18 cellular contexts compared by ENCODE assay signal in genomic region chr2:233375490-233376314, GRCh38. TPM values are rescaled to one million over a fixed set of nuclear protein-coding genes. Genes with fewer than 3 reads are reported as not detected.
DNase-seq lines count a peak whose midpoint lies in the region; ATAC-seq lines count a peak whose summit lies in the region.
"Had no signal": no experiment of that assay in that cellular context is flagged by ENCODE, and none has a peak within 500 bp of the region (broad histone marks: within the 10 kb centered on the region; RNA-seq: fewer than 3 reads in every experiment).

No MANE protein-coding gene starts in this region.

- no peaks in the 10 kb centered on the region for H3K9me3 Mint-ChIP-seq in CD8-positive, alpha-beta memory T cell
- no peaks in the 10 kb centered on the region for H3K9me3 Mint-ChIP-seq in activated naive CD8-positive, alpha-beta T cell (ENCODE audit: low read depth)
- H3K9me3 Mint-ChIP-seq: activated naive CD8-positive, alpha-beta T cell treated with anti-CD3 and anti-CD28 coated beads, Interleukin-2, amount 10 ng/mL, durations not matched to agents 7 days and 5 days; endodermal cell had no signal

- H3K27ac Mint-ChIP-seq in CD8-positive, alpha-beta memory T cell = peak overlapping the region in 6 of 8 donors; percentile 1 to 88 (median 56)
- peak overlapping the region; percentile 64 for H3K27ac Mint-ChIP-seq in activated naive CD8-positive, alpha-beta T cell
- H3K27ac Mint-ChIP-seq: activated CD8-positive, alpha-beta memory T cell treated with anti-CD3 and anti-CD28 coated beads, Interleukin-2, amount 10 ng/mL, durations not matched to agents 7 days and 5 days; activated naive CD8-positive, alpha-beta T cell treated with anti-CD3 and anti-CD28 coated beads, Interleukin-2, amount 10 ng/mL, durations not matched to agents 7 days and 5 days; endodermal cell had no signal

- ATAC-seq in GM19463 (IDR thresholded peaks at IDR 0.05; ENCODE audit: unreplicated experiment) (peak; percentile 64), HG03108 (IDR thresholded peaks at IDR 0.05; ENCODE audit: unreplicated experiment) (no peak)
- ATAC-seq: activated CD8-positive, alpha-beta memory T cell treated with anti-CD3 and anti-CD28 coated beads, Interleukin-2, amount 10 ng/mL, durations not matched to agents 7 days and 5 days had no signal

- H3K79me1 ChIP-seq in neuronal stem cell (ENCODE audit: low read depth, low read length) = no peaks in the 10 kb centered on the region

- no peak overlapping the region for H2BK12ac ChIP-seq in neuronal stem cell (ENCODE audit: low read length)

- H3K9ac ChIP-seq in neuronal stem cell (ENCODE audit: low read depth, low read length, poor library complexity) = peak overlapping the region; percentile 14
- H3K9ac ChIP-seq: BLaER1 treated with 17β-estradiol and CSF1 and Interleukin-3, amounts not matched to agents 10 nM and 100 nM; GM23248 had no signal

- peaks cover 6% of the 10 kb centered on the region for H3K4me1 ChIP-seq in CD8-positive, alpha-beta memory T cell (ENCODE audit: insufficient read depth, low read length)
- H3K4me1 ChIP-seq in neuronal stem cell (ENCODE audit: control insufficient read depth in 2 of 2, insufficient read depth in 1 of 2, low read depth in 1 of 2, low read length in 2 of 2) = peaks cover 0 to 9% of the 10 kb centered on the region in 2 donors

- H3K4me3 Mint-ChIP-seq in CD8-positive, alpha-beta memory T cell = no peak overlapping the region
- H3K4me3 Mint-ChIP-seq in activated naive CD8-positive, alpha-beta T cell = no peak overlapping the region
- H3K4me3 Mint-ChIP-seq: activated CD8-positive, alpha-beta memory T cell treated with anti-CD3 and anti-CD28 coated beads, Interleukin-2, amount 10 ng/mL, durations not matched to agents 7 days and 5 days; activated naive CD8-positive, alpha-beta T cell treated with anti-CD3 and anti-CD28 coated beads, Interleukin-2, amount 10 ng/mL, durations not matched to agents 7 days and 5 days; endodermal cell had no signal

- H3K4me3 ChIP-seq in CD8-positive, alpha-beta memory T cell (ENCODE audit: low read length) = no peak overlapping the region
- no peak overlapping the region for H3K4me3 ChIP-seq in neuronal stem cell (ENCODE audit: low read length in 2 of 2)
- H3K4me3 ChIP-seq: BLaER1 treated with 17β-estradiol and CSF1 and Interleukin-3, amounts not matched to agents 10 nM and 100 nM; GM23248; ovary; PC-9 had no signal

- POLR2A ChIA-PET in CD8-positive, alpha-beta memory T cell (lab: Charles Lee) = no interaction called here

- H3K18ac ChIP-seq in neuronal stem cell (ENCODE audit: low read length) = no peak overlapping the region

- H2AFZ ChIP-seq in neuronal stem cell (ENCODE audit: low read length) = no peak overlapping the region
- H2AFZ ChIP-seq: GM23248, PC-9 had no signal

- no peak overlapping the region for H3K4ac ChIP-seq in neuronal stem cell (ENCODE audit: low read length)

- H2BK15ac ChIP-seq in neuronal stem cell (ENCODE audit: low read length) = no peak overlapping the region

- H2BK5ac ChIP-seq in neuronal stem cell (ENCODE audit: low read length) = no peak overlapping the region

- H3K27me3 ChIP-seq in CD8-positive, alpha-beta memory T cell (ENCODE audit: insufficient read depth, low read length, poor library complexity, severe bottlenecking) = no peaks in the 10 kb centered on the region
- no peaks in the 10 kb centered on the region for H3K27me3 ChIP-seq in neuronal stem cell (ENCODE audit: control insufficient read depth in 3 of 3, insufficient read depth in 3 of 3, low read depth in 1 of 3, low read length in 3 of 3)
- H3K27me3 ChIP-seq: BLaER1 treated with 17β-estradiol and CSF1 and Interleukin-3, amounts not matched to agents 10 nM and 100 nM; ovary had no signal

- peaks cover 6 to 43% (median 16%) of the 10 kb centered on the region in 3 donors for H3K36me3 Mint-ChIP-seq in CD8-positive, alpha-beta memory T cell
- H3K36me3 Mint-ChIP-seq in activated naive CD8-positive, alpha-beta T cell = peaks cover 9% of the 10 kb centered on the region

- CTCF ChIA-PET in CD8-positive, alpha-beta memory T cell (lab: Charles Lee) = no interaction called here

- no peak overlapping the region for H3K4me2 ChIP-seq in neuronal stem cell (ENCODE audit: insufficient read depth, low read length, poor library complexity, severe bottlenecking)
- H3K4me2 ChIP-seq: PC-9 had no signal

- no peak overlapping the region for H4K8ac ChIP-seq in neuronal stem cell (ENCODE audit: low read depth, low read length)

- no peak overlapping the region for H2AK5ac ChIP-seq in neuronal stem cell (ENCODE audit: low read depth, low read length)

- WGBS in neuronal stem cell (ENCODE audit: extremely low coverage in 2 of 2, insufficient read length in 2 of 2, insufficient replicate concordance in 1 of 2), 2 donors = no CpG with 5 or more reads among the region's 10 CpGs

- no peak overlapping the region for H4K91ac ChIP-seq in neuronal stem cell (ENCODE audit: low read depth, low read length, poor library complexity)

- H3K4me1 Mint-ChIP-seq in CD8-positive, alpha-beta memory T cell = peaks cover 41 to 55% (median 48%) of the 10 kb centered on the region in 3 donors
- H3K4me1 Mint-ChIP-seq in activated naive CD8-positive, alpha-beta T cell (ENCODE audit: low read depth) = peaks cover 43% of the 10 kb centered on the region

- no peaks in the 10 kb centered on the region for H3K36me3 ChIP-seq in CD8-positive, alpha-beta memory T cell (ENCODE audit: insufficient read depth, low read length)
- H3K36me3 ChIP-seq in neuronal stem cell (replicated peaks in 1 of 2; ENCODE audit: control insufficient read depth in 2 of 2, insufficient read depth in 2 of 2, low read length in 2 of 2) = peaks cover 0 to 14% of the 10 kb centered on the region in 2 donors
- H3K36me3 ChIP-seq: ovary had no signal

- no peak overlapping the region for H2BK120ac ChIP-seq in neuronal stem cell (ENCODE audit: low read depth, low read length)

- no peak for DNase-seq in CD8-positive, alpha-beta memory T cell
- no peak for DNase-seq in neuronal stem cell (ENCODE audit: low spot score)
- no peak for DNase-seq in EL
- DNase-seq in NCI-H82 treated with DMSO at 0.1 percent for 48 hours (lab: John Stamatoyannopoulos, UW; ENCODE audit: unreplicated experiment) = no peak
- DNase-seq in NCI-H2107 (lab: John Stamatoyannopoulos, UW) = no peak
- DNase-seq: activated CD8-positive, alpha-beta memory T cell treated with anti-CD3 and anti-CD28 coated beads, Interleukin-2, amount 10 ng/mL, durations not matched to agents 7 days and 5 days; activated naive CD8-positive, alpha-beta T cell treated with anti-CD3 and anti-CD28 coated beads, Interleukin-2, amount 10 ng/mL, durations not matched to agents 7 days and 5 days; endodermal cell; GM23248; mesendoderm; NCI-H1105 treated with DMSO at 0.1 percent for 48 hours; NCI-H446 treated with DMSO at 0.1 percent for 48 hours; ovary; PC-9 had no signal

- no peak overlapping the region for H3K23ac ChIP-seq in neuronal stem cell (ENCODE audit: low read depth, low read length, poor library complexity)

- H3K27me3 Mint-ChIP-seq in CD8-positive, alpha-beta memory T cell = no peaks in the 10 kb centered on the region
- H3K27me3 Mint-ChIP-seq in activated naive CD8-positive, alpha-beta T cell = no peaks in the 10 kb centered on the region
- H3K27me3 Mint-ChIP-seq: activated CD8-positive, alpha-beta memory T cell treated with anti-CD3 and anti-CD28 coated beads, Interleukin-2, amount 10 ng/mL, durations not matched to agents 7 days and 5 days; activated naive CD8-positive, alpha-beta T cell treated with anti-CD3 and anti-CD28 coated beads, Interleukin-2, amount 10 ng/mL, durations not matched to agents 7 days and 5 days had no signal

- no peak overlapping the region for H3K27ac ChIP-seq in CD8-positive, alpha-beta memory T cell (ENCODE audit: low read depth, low read length)
- H3K27ac ChIP-seq in neuronal stem cell (replicated peaks; ENCODE audit: low read length) = no peak overlapping the region
- H3K27ac ChIP-seq: GM23248, ovary, PC-9 had no signal

- H3K14ac ChIP-seq in neuronal stem cell (ENCODE audit: low read length) = peak overlapping the region; percentile 65

- no peaks in the 10 kb centered on the region for H3K9me3 ChIP-seq in CD8-positive, alpha-beta memory T cell (ENCODE audit: low read length)
- H3K9me3 ChIP-seq in neuronal stem cell (replicated peaks in 1 of 2; ENCODE audit: control insufficient read depth in 2 of 2, insufficient read depth in 1 of 2, low read depth in 1 of 2, low read length in 2 of 2) = peaks cover 0 to 3% of the 10 kb centered on the region in 2 donors
- H3K9me3 ChIP-seq: ovary had no signal

RNA-seq across cellular contexts. Expression of gene DGKD, which starts 21.4 kb away (rescaled TPM):
- 10 to 100 TPM; 54.2 to 61.9 TPM for total RNA-seq in CD8-positive, alpha-beta memory T cell
- polyA plus RNA-seq in CD8-positive, alpha-beta memory T cell = 32.6 TPM
- 15.2 TPM for polyA plus RNA-seq in neuronal stem cell (2013, experiment 1 of 2)
- polyA plus RNA-seq in neuronal stem cell (2013, experiment 2 of 2) = 15.9 TPM
